In the genomic region with DNA sequence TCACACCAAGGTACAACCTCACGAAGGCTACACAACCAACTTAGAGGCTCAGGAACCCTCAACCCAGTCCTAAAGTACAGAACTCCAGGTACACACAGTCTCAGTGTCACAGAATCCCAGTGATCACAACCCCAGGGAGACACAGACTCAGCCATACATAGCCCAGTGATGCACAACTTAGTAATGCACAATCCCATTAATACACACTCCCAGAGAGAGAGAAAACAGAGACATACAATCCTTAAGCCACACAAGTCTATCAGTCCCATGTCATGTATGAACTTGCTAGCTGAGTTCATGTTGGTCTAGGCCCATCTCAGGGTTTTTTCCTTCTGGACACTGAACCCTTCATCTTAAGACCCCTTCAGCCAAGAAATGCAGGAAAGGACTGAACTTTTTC, we compare ENCODE assay signal across 9 cellular contexts. TPM values are rescaled to one million over a fixed set of nuclear protein-coding genes. Genes with fewer than 3 reads are reported as not detected.
DNase-seq lines count a peak whose midpoint lies in the region; ATAC-seq and TF ChIP-seq lines count a peak whose summit lies in the region.
"Had no signal": no experiment of that assay in that cellular context is flagged by ENCODE, and none has a peak within 500 bp of the region (broad histone marks: within the 10 kb centered on the region; RNA-seq: fewer than 3 reads in every experiment).

No MANE protein-coding gene starts in this region.

- intact Hi-C loops in activated CD4-positive, alpha-beta T cell treated with anti-CD3 and anti-CD28 coated beads for 36 hours (cut with DNase I, micrococcal nuclease): no loop called here

- no peak overlapping the region for H3K27ac Mint-ChIP-seq in activated CD4-positive, alpha-beta T cell treated with anti-CD3 and anti-CD28 coated beads for 36 hours
- H3K27ac Mint-ChIP-seq in activated CD4-positive, alpha-beta T cell treated with anti-CD3 and anti-CD28 coated beads, Interleukin-2, amount 10 ng/mL, durations not matched to agents 7 days and 5 days: no peak overlapping the region
- H3K27ac Mint-ChIP-seq in IgD-negative memory B cell (peak overlapping the region in 1 of 3 donors; percentile 69), neural progenitor cell (no peak overlapping the region)

- H3K27me3 Mint-ChIP-seq in activated CD4-positive, alpha-beta T cell treated with anti-CD3 and anti-CD28 coated beads for 36 hours: peaks cover 9% of the 10 kb centered on the region
- H3K27me3 Mint-ChIP-seq in activated CD4-positive, alpha-beta T cell treated with anti-CD3 and anti-CD28 coated beads, Interleukin-2, amount 10 ng/mL, durations not matched to agents 7 days and 5 days: peaks cover 23% of the 10 kb centered on the region
- H3K27me3 Mint-ChIP-seq in IgD-negative memory B cell (peaks cover 3% of the 10 kb centered on the region), neural progenitor cell (ENCODE audit: insufficient read depth, low read depth) (peaks cover 28% of the 10 kb centered on the region)

- no peaks in the 10 kb centered on the region for H3K36me3 Mint-ChIP-seq in activated CD4-positive, alpha-beta T cell treated with anti-CD3 and anti-CD28 coated beads for 36 hours (ENCODE audit: low read depth)
- no peaks in the 10 kb centered on the region for H3K36me3 Mint-ChIP-seq in activated CD4-positive, alpha-beta T cell treated with anti-CD3 and anti-CD28 coated beads, Interleukin-2, amount 10 ng/mL, durations not matched to agents 7 days and 5 days (ENCODE audit: low read depth)
- H3K36me3 Mint-ChIP-seq in IgD-negative memory B cell (no peaks in the 10 kb centered on the region), neural progenitor cell (no peaks in the 10 kb centered on the region)

- no peak overlapping the region for H3K9ac ChIP-seq in neural progenitor cell

- H2AFZ ChIP-seq in neural progenitor cell (replicated peaks): no peak overlapping the region

- no peak for TF ChIP-seq CTCF in neural progenitor cell (IDR thresholded peaks at IDR 0.05)
- no peak for TF ChIP-seq CTCF in RWPE1 (conservative IDR thresholded peaks at IDR 0.05; ENCODE audit: low read depth)

- no peak for ATAC-seq in activated CD4-positive, alpha-beta T cell treated with anti-CD3 and anti-CD28 coated beads for 36 hours
- ATAC-seq in HG02840 (IDR thresholded peaks at IDR 0.05; ENCODE audit: low FRiP score, unreplicated experiment) (no peak), GM18861 (IDR thresholded peaks at IDR 0.05; ENCODE audit: unreplicated experiment) (no peak)

- H3K27me3 ChIP-seq in ectodermal cell (ENCODE audit: control insufficient read depth, insufficient read depth, low read length, poor library complexity, severe bottlenecking) (peaks cover 25% of the 10 kb centered on the region), neural progenitor cell (peaks cover 26% of the 10 kb centered on the region)

- DNase-seq in activated CD4-positive, alpha-beta T cell treated with anti-CD3 and anti-CD28 coated beads for 36 hours: no peak
- DNase-seq in activated CD4-positive, alpha-beta T cell treated with anti-CD3 and anti-CD28 coated beads, Interleukin-2, amount 10 ng/mL, durations not matched to agents 7 days and 5 days: no peak
- DNase-seq in neural progenitor cell (ENCODE audit: low spot score) (no peak), RWPE1 (ENCODE audit: low spot score) (no peak)
- DNase-seq: NCI-H524 had no signal

- H4K20me1 ChIP-seq in neural progenitor cell (ENCODE audit: low read depth): peaks cover 54% of the 10 kb centered on the region

- no peaks in the 10 kb centered on the region for H3K36me3 ChIP-seq in ectodermal cell (ENCODE audit: control insufficient read depth, insufficient read depth, low read length)
- H3K36me3 ChIP-seq in neural progenitor cell: no peaks in the 10 kb centered on the region

- H3K4me1 ChIP-seq in ectodermal cell (ENCODE audit: control insufficient read depth, insufficient read depth, low read length) (peaks cover 29% of the 10 kb centered on the region), neural progenitor cell (peaks cover 25% of the 10 kb centered on the region)

- CTCF ChIA-PET in activated CD4-positive, alpha-beta T cell treated with anti-CD3 and anti-CD28 coated beads for 36 hours (lab: Charles Lee): interaction anchor here (0.5 to 9.8 kb wide), 16 partner anchors 10 to 299 kb away, joined by 3 to 145 read pairs (median 4); partner anchors contain the start of gene NPM3
- CTCF ChIA-PET in activated CD4-positive, alpha-beta T cell treated with anti-CD3 and anti-CD28 coated beads, Interleukin-2, amount 10 ng/mL, durations not matched to agents 7 days and 5 days (lab: Charles Lee): interaction anchor here (0.5 to 5.1 kb wide), 6 partner anchors 11 to 468 kb away, joined by 3 to 47 read pairs (median 18); partner anchors contain the start of genes ARMH3 and OGA
- CTCF ChIA-PET in RWPE1 (lab: Yijun Ruan, JAX): interaction anchor here (2.3 to 3.2 kb wide), 2 partner anchors 16 to 170 kb away, joined by 9 to 67 read pairs; no protein-coding TSS in a partner anchor

- peaks cover 56% of the 10 kb centered on the region for H3K4me1 Mint-ChIP-seq in activated CD4-positive, alpha-beta T cell treated with anti-CD3 and anti-CD28 coated beads for 36 hours
- H3K4me1 Mint-ChIP-seq in activated CD4-positive, alpha-beta T cell treated with anti-CD3 and anti-CD28 coated beads, Interleukin-2, amount 10 ng/mL, durations not matched to agents 7 days and 5 days: peaks cover 60% of the 10 kb centered on the region
- peaks cover 29 to 49% (median 37%) of the 10 kb centered on the region in 3 donors for H3K4me1 Mint-ChIP-seq in IgD-negative memory B cell
- peaks cover 47% of the 10 kb centered on the region for H3K4me1 Mint-ChIP-seq in neural progenitor cell

- H3K9me3 ChIP-seq in ectodermal cell (ENCODE audit: control insufficient read depth, low read length): no peaks in the 10 kb centered on the region
- no peaks in the 10 kb centered on the region for H3K9me3 ChIP-seq in neural progenitor cell (ENCODE audit: low read depth)

- H3K4me3 Mint-ChIP-seq in activated CD4-positive, alpha-beta T cell treated with anti-CD3 and anti-CD28 coated beads for 36 hours: peak overlapping the region; percentile 73
- H3K4me3 Mint-ChIP-seq in activated CD4-positive, alpha-beta T cell treated with anti-CD3 and anti-CD28 coated beads, Interleukin-2, amount 10 ng/mL, durations not matched to agents 7 days and 5 days: no peak overlapping the region
- H3K4me3 Mint-ChIP-seq in IgD-negative memory B cell: peak overlapping the region; percentile 36 to 92 (median 70)
- peak overlapping the region; percentile 85 for H3K4me3 Mint-ChIP-seq in neural progenitor cell

- WGBS in ectodermal cell, 2 experiments: 87 to 90% methylated on average over 1 of the region's 1 CpG

- peak overlapping the region; percentile 95 for H3K4me2 ChIP-seq in neural progenitor cell

- no peaks in the 10 kb centered on the region for H3K9me3 Mint-ChIP-seq in activated CD4-positive, alpha-beta T cell treated with anti-CD3 and anti-CD28 coated beads for 36 hours (ENCODE audit: low read depth)
- no peaks in the 10 kb centered on the region for H3K9me3 Mint-ChIP-seq in activated CD4-positive, alpha-beta T cell treated with anti-CD3 and anti-CD28 coated beads, Interleukin-2, amount 10 ng/mL, durations not matched to agents 7 days and 5 days
- H3K9me3 Mint-ChIP-seq in IgD-negative memory B cell (no peaks in the 10 kb centered on the region), neural progenitor cell (no peaks in the 10 kb centered on the region)

- H3K79me2 ChIP-seq in neural progenitor cell (ENCODE audit: low read depth): no peaks in the 10 kb centered on the region

- H3F3A ChIP-seq in neural progenitor cell (ENCODE audit: low read depth): peaks cover 47% of the 10 kb centered on the region

- H3K4me3 ChIP-seq in ectodermal cell (ENCODE audit: insufficient read depth, low read depth, low read length) (peak overlapping the region; percentile 57), neural progenitor cell (peak overlapping the region; percentile 67)

- POLR2A ChIA-PET in activated CD4-positive, alpha-beta T cell treated with anti-CD3 and anti-CD28 coated beads for 36 hours (lab: Charles Lee): interaction anchor here (3.6 kb wide), 1 partner anchor 20 kb away, joined by 13 read pairs; the partner anchor contains the start of gene OGA
- POLR2A ChIA-PET in activated CD4-positive, alpha-beta T cell treated with anti-CD3 and anti-CD28 coated beads, Interleukin-2, amount 10 ng/mL, durations not matched to agents 7 days and 5 days (lab: Charles Lee): interaction anchor here (0.6 kb wide), 1 partner anchor 214 kb away, joined by 4 read pairs; no protein-coding TSS in a partner anchor
- POLR2A ChIA-PET in RWPE1 (lab: Yijun Ruan, JAX; ENCODE audit: low non-redundant PET): no interaction called here

- H3K27ac ChIP-seq in ectodermal cell (ENCODE audit: insufficient read depth, low read depth, low read length, poor library complexity, severe bottlenecking) (no peak overlapping the region), neural progenitor cell (no peak overlapping the region), RWPE1 (no peak overlapping the region)

RNA-seq across cellular contexts. Expression of gene KCNIP2, which starts 4.6 kb away (rescaled TPM):
- 1 to 10 TPM; 2.7 to 2.8 TPM for total RNA-seq in activated CD4-positive, alpha-beta T cell treated with anti-CD3 and anti-CD28 coated beads for 36 hours
- total RNA-seq in activated CD4-positive, alpha-beta T cell treated with anti-CD3 and anti-CD28 coated beads, Interleukin-2, amount 10 ng/mL, durations not matched to agents 7 days and 5 days: 1 to 10 TPM; 3.5 to 4.5 TPM
- polyA plus RNA-seq in IgD-negative memory B cell: 14.5 TPM
- polyA plus RNA-seq in ectodermal cell (2013, experiment 1 of 4): 9.7 TPM
- polyA plus RNA-seq in ectodermal cell (2013, experiment 2 of 4): 9.2 TPM
- polyA plus RNA-seq in ectodermal cell (2013, experiment 3 of 4): 7.5 TPM
- polyA plus RNA-seq in ectodermal cell (2013, experiment 4 of 4): 11.9 TPM
- total RNA-seq in neural progenitor cell (ENCODE audit: low replicate concordance): 2.4 and 5.5 TPM in 2 replicates

RNA-seq across cellular contexts. Expression of gene OGA, which starts 20.8 kb away (rescaled TPM):
- total RNA-seq in activated CD4-positive, alpha-beta T cell treated with anti-CD3 and anti-CD28 coated beads for 36 hours: 100 to 1,000 TPM; 113 to 124 TPM
- 100 to 1,000 TPM; 135 to 145 TPM for total RNA-seq in activated CD4-positive, alpha-beta T cell treated with anti-CD3 and anti-CD28 coated beads, Interleukin-2, amount 10 ng/mL, durations not matched to agents 7 days and 5 days
- polyA plus RNA-seq in IgD-negative memory B cell: 47.8 TPM
- 153 TPM for polyA plus RNA-seq in ectodermal cell (2013, experiment 1 of 4)
- 178 TPM for polyA plus RNA-seq in ectodermal cell (2013, experiment 2 of 4)
- 120 TPM for polyA plus RNA-seq in ectodermal cell (2013, experiment 3 of 4)
- 142 TPM for polyA plus RNA-seq in ectodermal cell (2013, experiment 4 of 4)
- 197 and 275 TPM in 2 replicates for total RNA-seq in neural progenitor cell (ENCODE audit: low replicate concordance)

RNA-seq across cellular contexts. Expression of gene NPM3, which starts 55.8 kb away (rescaled TPM):
- total RNA-seq in activated CD4-positive, alpha-beta T cell treated with anti-CD3 and anti-CD28 coated beads for 36 hours: 100 to 1,000 TPM; 207 to 214 TPM
- total RNA-seq in activated CD4-positive, alpha-beta T cell treated with anti-CD3 and anti-CD28 coated beads, Interleukin-2, amount 10 ng/mL, durations not matched to agents 7 days and 5 days: 10 to 100 TPM; 25.9 to 30.3 TPM
- polyA plus RNA-seq in IgD-negative memory B cell: 2.9 TPM
- polyA plus RNA-seq in ectodermal cell (2013, experiment 1 of 4): 71.5 TPM
- polyA plus RNA-seq in ectodermal cell (2013, experiment 2 of 4): 65.6 TPM
- 66.9 TPM for polyA plus RNA-seq in ectodermal cell (2013, experiment 3 of 4)
- polyA plus RNA-seq in ectodermal cell (2013, experiment 4 of 4): 78.8 TPM
- 93.1 and 149 TPM in 2 replicates for total RNA-seq in neural progenitor cell (ENCODE audit: low replicate concordance)
